ENCODE assay signal across 19 cellular contexts in genomic region chr2:116537811-116538210, GRCh38.
"Had no signal": no experiment of that assay in that cellular context is flagged by ENCODE, and none has a peak within 500 bp of the region (broad histone marks: within the 10 kb centered on the region; RNA-seq: fewer than 3 reads in every experiment).

No MANE protein-coding gene starts in this region.

- H3K27me3 Mint-ChIP-seq: dendritic cell treated with granulocyte-macrophage colony-stimulating factor and Interleukin-4, amounts not matched to agents 40 ng/mL and 50 ng/mL, for 4 days; effector memory CD8-positive, alpha-beta T cell had no signal

- DNase-seq: colonic mucosa; cortex of kidney; dermis blood vessel endothelial cell; dorsolateral prefrontal cortex; effector CD4-positive, alpha-beta T cell; effector CD8-positive, alpha-beta T cell; effector memory CD4-positive, alpha-beta T cell; effector memory CD8-positive, alpha-beta T cell; endodermal cell; erythroblast; esophagus squamous epithelium; foreskin fibroblast; foreskin keratinocyte; gastrocnemius medialis; glutamatergic neuron; head of caudate nucleus; heart left ventricle; heart right ventricle had no signal

- H3K4me1 Mint-ChIP-seq: endodermal cell had no signal

- H3K27ac Mint-ChIP-seq: dendritic cell treated with granulocyte-macrophage colony-stimulating factor and Interleukin-4, amounts not matched to agents 40 ng/mL and 50 ng/mL, for 4 days; effector memory CD8-positive, alpha-beta T cell; endodermal cell had no signal

- H3K4me3 Mint-ChIP-seq: dendritic cell treated with granulocyte-macrophage colony-stimulating factor and Interleukin-4, amounts not matched to agents 40 ng/mL and 50 ng/mL, for 4 days; effector memory CD8-positive, alpha-beta T cell; endodermal cell had no signal
